Comparison of ENCODE assay signal across 1 cellular context in genomic region chr1:1215881-1216605, GRCh38.
TF ChIP-seq lines count a peak whose summit lies in the region.

No MANE protein-coding gene starts in this region.

TF ChIP-seq in K562, 482 proteins besides CTCF, POLR2A, EP300 and RAD21:
- TF ChIP-seq MYNN (IDR thresholded peaks at IDR 0.05) (0 out of 2 replicates have a peak, but pooled peaks have one; percentile 10), MYNN (CRISPR knock-in tag; IDR thresholded peaks at IDR 0.05) (no peak), POLR2G (IDR thresholded peaks at IDR 0.05; ENCODE audit: low read depth, low read length) (peak; percentile 74), JUND (IDR thresholded peaks at IDR 0.05; ENCODE audit: borderline replicate concordance, low read depth, low read length) (no peak), JUND (tag; IDR thresholded peaks at IDR 0.05; ENCODE audit: borderline replicate concordance, low read depth, low read length) (no peak), POLR2AphosphoS2 (IDR thresholded peaks at IDR 0.05; ENCODE audit: low read length) (no peak; the same call in 1 of the 2 replicates), RBM22 (IDR thresholded peaks at IDR 0.05; ENCODE audit: low read depth, low read length, poor library complexity, severe bottlenecking) (peak; percentile 59), SRF (CRISPR knock-in tag; IDR thresholded peaks at IDR 0.05) (no peak)
